1 cellular context compared by ENCODE assay signal in the genomic region with DNA sequence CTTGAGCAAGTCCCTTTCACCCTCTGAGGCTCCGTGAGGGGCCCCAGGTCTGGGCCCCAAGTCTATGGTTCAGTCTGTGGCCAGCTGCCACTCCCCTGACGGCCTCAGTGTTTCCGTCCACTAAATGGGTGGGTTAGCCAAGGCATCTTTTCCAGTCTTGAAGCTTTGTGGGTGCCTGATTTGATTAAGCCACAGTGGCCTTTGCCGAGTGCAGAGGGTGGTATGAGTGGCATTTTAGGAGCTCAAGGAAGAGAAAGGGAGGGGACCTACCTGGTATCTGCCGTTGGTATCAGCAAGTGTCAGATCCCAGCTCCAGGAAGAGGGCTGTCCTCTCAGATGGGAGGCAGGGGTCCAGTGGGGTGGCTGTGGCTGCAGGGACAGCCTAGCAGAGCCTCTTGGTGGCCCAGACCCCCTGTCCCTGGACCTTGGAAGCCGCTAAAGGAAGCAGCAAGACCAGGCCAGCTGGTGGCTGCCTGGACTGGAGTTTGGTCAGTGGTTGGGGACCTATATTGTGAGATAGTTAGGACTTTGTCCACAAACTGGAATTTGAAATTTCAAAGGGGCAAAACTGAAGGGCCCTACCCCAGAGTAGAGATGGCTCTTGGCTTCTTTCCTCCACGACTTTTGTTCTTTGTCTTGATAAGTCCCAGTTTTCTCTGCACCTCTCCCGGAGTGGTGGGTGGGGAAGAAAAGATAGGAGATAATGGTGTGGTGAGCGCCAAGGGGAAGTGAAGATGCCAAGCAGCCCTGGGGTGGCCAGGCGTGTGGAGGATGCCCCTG.
TF ChIP-seq lines count a peak whose summit lies in the region.

No MANE protein-coding gene starts in this region.

TF ChIP-seq in HepG2, 621 proteins besides CTCF, POLR2A, EP300 and RAD21 (continued from another document and continues in another):
- TF ChIP-seq MEIS1 (CRISPR knock-in tag; IDR thresholded peaks at IDR 0.05; ENCODE audit: borderline replicate concordance), result no peak
- no peak for TF ChIP-seq TMF1 (CRISPR knock-in tag; IDR thresholded peaks at IDR 0.05; ENCODE audit: low read depth)
- TF ChIP-seq ZBTB21 (CRISPR knock-in tag; IDR thresholded peaks at IDR 0.05), result no peak
- TF ChIP-seq, protein P1, sequence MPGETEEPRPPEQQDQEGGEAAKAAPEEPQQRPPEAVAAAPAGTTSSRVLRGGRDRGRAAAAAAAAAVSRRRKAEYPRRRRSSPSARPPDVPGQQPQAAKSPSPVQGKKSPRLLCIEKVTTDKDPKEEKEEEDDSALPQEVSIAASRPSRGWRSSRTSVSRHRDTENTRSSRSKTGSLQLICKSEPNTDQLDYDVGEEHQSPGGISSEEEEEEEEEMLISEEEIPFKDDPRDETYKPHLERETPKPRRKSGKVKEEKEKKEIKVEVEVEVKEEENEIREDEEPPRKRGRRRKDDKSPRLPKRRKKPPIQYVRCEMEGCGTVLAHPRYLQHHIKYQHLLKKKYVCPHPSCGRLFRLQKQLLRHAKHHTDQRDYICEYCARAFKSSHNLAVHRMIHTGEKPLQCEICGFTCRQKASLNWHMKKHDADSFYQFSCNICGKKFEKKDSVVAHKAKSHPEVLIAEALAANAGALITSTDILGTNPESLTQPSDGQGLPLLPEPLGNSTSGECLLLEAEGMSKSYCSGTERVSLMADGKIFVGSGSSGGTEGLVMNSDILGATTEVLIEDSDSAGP (CRISPR knock-in tag; IDR thresholded peaks at IDR 0.05; ENCODE audit: borderline replicate concordance), result 0 out of 2 replicates have a peak, but pooled peaks have one; percentile 13
- no peak for TF ChIP-seq SRF (IDR thresholded peaks at IDR 0.05; ENCODE audit: low read depth, low read length)
- no peak; the same call in 1 of the 2 replicates for TF ChIP-seq ZNF709 (CRISPR knock-in tag; IDR thresholded peaks at IDR 0.05)
- TF ChIP-seq REL (CRISPR knock-in tag; conservative IDR thresholded peaks at IDR 0.05), result no peak
- no peak for TF ChIP-seq SMAD3 (CRISPR knock-in tag; IDR thresholded peaks at IDR 0.05)
- no peak for TF ChIP-seq ZNF33A (CRISPR knock-in tag; IDR thresholded peaks at IDR 0.05; ENCODE audit: borderline replicate concordance)
- TF ChIP-seq SIN3B (IDR thresholded peaks at IDR 0.05; ENCODE audit: low read length), result no peak
- TF ChIP-seq PHF20 (CRISPR knock-in tag; IDR thresholded peaks at IDR 0.05), result no peak
- TF ChIP-seq, protein P2, sequence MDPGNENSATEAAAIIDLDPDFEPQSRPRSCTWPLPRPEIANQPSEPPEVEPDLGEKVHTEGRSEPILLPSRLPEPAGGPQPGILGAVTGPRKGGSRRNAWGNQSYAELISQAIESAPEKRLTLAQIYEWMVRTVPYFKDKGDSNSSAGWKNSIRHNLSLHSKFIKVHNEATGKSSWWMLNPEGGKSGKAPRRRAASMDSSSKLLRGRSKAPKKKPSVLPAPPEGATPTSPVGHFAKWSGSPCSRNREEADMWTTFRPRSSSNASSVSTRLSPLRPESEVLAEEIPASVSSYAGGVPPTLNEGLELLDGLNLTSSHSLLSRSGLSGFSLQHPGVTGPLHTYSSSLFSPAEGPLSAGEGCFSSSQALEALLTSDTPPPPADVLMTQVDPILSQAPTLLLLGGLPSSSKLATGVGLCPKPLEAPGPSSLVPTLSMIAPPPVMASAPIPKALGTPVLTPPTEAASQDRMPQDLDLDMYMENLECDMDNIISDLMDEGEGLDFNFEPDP (CRISPR knock-in tag; conservative IDR thresholded peaks at IDR 0.05), result no peak
- TF ChIP-seq HCFC1 (IDR thresholded peaks at IDR 0.05; ENCODE audit: low read depth, low read length), result no peak
- TF ChIP-seq, protein P3, sequence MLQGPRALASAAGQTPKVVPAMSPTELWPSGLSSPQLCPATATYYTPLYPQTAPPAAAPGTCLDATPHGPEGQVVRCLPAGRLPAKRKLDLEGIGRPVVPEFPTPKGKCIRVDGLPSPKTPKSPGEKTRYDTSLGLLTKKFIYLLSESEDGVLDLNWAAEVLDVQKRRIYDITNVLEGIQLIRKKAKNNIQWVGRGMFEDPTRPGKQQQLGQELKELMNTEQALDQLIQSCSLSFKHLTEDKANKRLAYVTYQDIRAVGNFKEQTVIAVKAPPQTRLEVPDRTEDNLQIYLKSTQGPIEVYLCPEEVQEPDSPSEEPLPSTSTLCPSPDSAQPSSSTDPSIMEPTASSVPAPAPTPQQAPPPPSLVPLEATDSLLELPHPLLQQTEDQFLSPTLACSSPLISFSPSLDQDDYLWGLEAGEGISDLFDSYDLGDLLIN (CRISPR knock-in tag; IDR thresholded peaks at IDR 0.05; ENCODE audit: borderline replicate concordance), result 0 out of 2 replicates have a peak, but pooled peaks have one; percentile 34
- TF ChIP-seq, protein P4, sequence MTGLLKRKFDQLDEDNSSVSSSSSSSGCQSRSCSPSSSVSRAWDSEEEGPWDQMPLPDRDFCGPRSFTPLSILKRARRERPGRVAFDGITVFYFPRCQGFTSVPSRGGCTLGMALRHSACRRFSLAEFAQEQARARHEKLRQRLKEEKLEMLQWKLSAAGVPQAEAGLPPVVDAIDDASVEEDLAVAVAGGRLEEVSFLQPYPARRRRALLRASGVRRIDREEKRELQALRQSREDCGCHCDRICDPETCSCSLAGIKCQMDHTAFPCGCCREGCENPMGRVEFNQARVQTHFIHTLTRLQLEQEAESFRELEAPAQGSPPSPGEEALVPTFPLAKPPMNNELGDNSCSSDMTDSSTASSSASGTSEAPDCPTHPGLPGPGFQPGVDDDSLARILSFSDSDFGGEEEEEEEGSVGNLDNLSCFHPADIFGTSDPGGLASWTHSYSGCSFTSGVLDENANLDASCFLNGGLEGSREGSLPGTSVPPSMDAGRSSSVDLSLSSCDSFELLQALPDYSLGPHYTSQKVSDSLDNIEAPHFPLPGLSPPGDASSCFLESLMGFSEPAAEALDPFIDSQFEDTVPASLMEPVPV (CRISPR knock-in tag; IDR thresholded peaks at IDR 0.05), result no peak; the same call in 1 of the 2 replicates
- TF ChIP-seq ZNF674 (CRISPR knock-in tag; IDR thresholded peaks at IDR 0.05; ENCODE audit: low read depth), result no peak
- TF ChIP-seq ZNF205 (CRISPR knock-in tag; IDR thresholded peaks at IDR 0.05), result 0 out of 2 replicates have a peak, but pooled peaks have one; percentile 58
- TF ChIP-seq IRF2 (CRISPR knock-in tag; IDR thresholded peaks at IDR 0.05), result no peak
- TF ChIP-seq, protein P5, sequence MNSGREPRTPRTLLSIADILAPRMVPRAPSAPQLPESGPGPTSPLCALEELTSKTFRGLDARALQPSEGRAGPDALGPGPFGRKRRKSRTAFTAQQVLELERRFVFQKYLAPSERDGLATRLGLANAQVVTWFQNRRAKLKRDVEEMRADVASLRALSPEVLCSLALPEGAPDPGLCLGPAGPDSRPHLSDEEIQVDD (CRISPR knock-in tag; IDR thresholded peaks at IDR 0.05; ENCODE audit: borderline replicate concordance), result no peak
- no peak for TF ChIP-seq SOX6 (IDR thresholded peaks at IDR 0.05)
- no peak for TF ChIP-seq SOX6 (CRISPR knock-in tag; IDR thresholded peaks at IDR 0.05)
- TF ChIP-seq ARHGAP35 (CRISPR knock-in tag; IDR thresholded peaks at IDR 0.05; ENCODE audit: borderline replicate concordance), result no peak
- no peak for TF ChIP-seq ZNF720 (CRISPR knock-in tag; IDR thresholded peaks at IDR 0.05)
- TF ChIP-seq DDIT3 (CRISPR knock-in tag; IDR thresholded peaks at IDR 0.05), result no peak
- peak; percentile 69; the same call in 1 of the 2 replicates for TF ChIP-seq ZNF34 (CRISPR knock-in tag; IDR thresholded peaks at IDR 0.05; ENCODE audit: borderline replicate concordance)
- TF ChIP-seq ZNF775 (CRISPR knock-in tag; IDR thresholded peaks at IDR 0.05; ENCODE audit: borderline replicate concordance), result no peak
- TF ChIP-seq ZNF496 (CRISPR knock-in tag; IDR thresholded peaks at IDR 0.05; ENCODE audit: insufficient replicate concordance), result no peak
- no peak for TF ChIP-seq HOXA9 (CRISPR knock-in tag; IDR thresholded peaks at IDR 0.05; ENCODE audit: borderline replicate concordance)
- TF ChIP-seq ZNF180 (CRISPR knock-in tag; IDR thresholded peaks at IDR 0.05; ENCODE audit: borderline replicate concordance, low read depth), result no peak
- TF ChIP-seq GATA4 (IDR thresholded peaks at IDR 0.05; ENCODE audit: borderline replicate concordance, low read depth), result no peak
- TF ChIP-seq ATAD3A (CRISPR knock-in tag; IDR thresholded peaks at IDR 0.05), result no peak
- peak; percentile 11; the same call in 1 of the 2 replicates for TF ChIP-seq NFYC (CRISPR knock-in tag; IDR thresholded peaks at IDR 0.05)
- no peak for TF ChIP-seq ZNF281 (CRISPR knock-in tag; IDR thresholded peaks at IDR 0.05; ENCODE audit: borderline replicate concordance)
- TF ChIP-seq KAT7 (CRISPR knock-in tag; IDR thresholded peaks at IDR 0.05; ENCODE audit: borderline replicate concordance), result peak; percentile 0; the same call in 1 of the 2 replicates
- TF ChIP-seq GMEB2 (CRISPR knock-in tag; IDR thresholded peaks at IDR 0.05; ENCODE audit: low read depth), result no peak
- 0 out of 2 replicates have a peak, but pooled peaks have one; percentile 71 for TF ChIP-seq ZNF850 (CRISPR knock-in tag; conservative IDR thresholded peaks at IDR 0.05)
- no peak for TF ChIP-seq RFXAP (CRISPR knock-in tag; IDR thresholded peaks at IDR 0.05; ENCODE audit: borderline replicate concordance)
- TF ChIP-seq ZNF138 (CRISPR knock-in tag; IDR thresholded peaks at IDR 0.05; ENCODE audit: low read depth), result peak; percentile 83; the same call in 1 of the 2 replicates
- TF ChIP-seq FOXA3 (CRISPR knock-in tag; IDR thresholded peaks at IDR 0.05), result no peak
- TF ChIP-seq PHF21A (CRISPR knock-in tag; IDR thresholded peaks at IDR 0.05), result no peak
- no peak for TF ChIP-seq EEA1 (CRISPR knock-in tag; IDR thresholded peaks at IDR 0.05; ENCODE audit: borderline replicate concordance)
- no peak for TF ChIP-seq SMARCC2 (IDR thresholded peaks at IDR 0.05)
- no peak for TF ChIP-seq ATF7 (IDR thresholded peaks at IDR 0.05)
- no peak; the same call in 1 of the 2 replicates for TF ChIP-seq ATF7 (CRISPR knock-in tag; IDR thresholded peaks at IDR 0.05)
- TF ChIP-seq KDM3A (CRISPR knock-in tag; IDR thresholded peaks at IDR 0.05; ENCODE audit: low read depth), result no peak
- no peak for TF ChIP-seq ZBTB43 (CRISPR knock-in tag; conservative IDR thresholded peaks at IDR 0.05)
- TF ChIP-seq ZBTB7A (CRISPR knock-in tag; IDR thresholded peaks at IDR 0.05), result no peak
- no peak; the same call in 1 of the 2 replicates for TF ChIP-seq ZNF598 (CRISPR knock-in tag; IDR thresholded peaks at IDR 0.05; ENCODE audit: borderline replicate concordance)
- TF ChIP-seq ZNF614 (CRISPR knock-in tag; IDR thresholded peaks at IDR 0.05; ENCODE audit: borderline replicate concordance), result no peak
- TF ChIP-seq HNRNPK (IDR thresholded peaks at IDR 0.05; ENCODE audit: low read depth, low read length, poor library complexity, severe bottlenecking), result no peak
- no peak for TF ChIP-seq MTA3 (CRISPR knock-in tag; IDR thresholded peaks at IDR 0.05)
- no peak for TF ChIP-seq BRF2 (CRISPR knock-in tag; IDR thresholded peaks at IDR 0.05)
- TF ChIP-seq NCOA5 (CRISPR knock-in tag; IDR thresholded peaks at IDR 0.05), result no peak
- TF ChIP-seq CBFB (CRISPR knock-in tag; IDR thresholded peaks at IDR 0.05), result no peak; the same call in 1 of the 2 replicates
